In the genomic region with DNA sequence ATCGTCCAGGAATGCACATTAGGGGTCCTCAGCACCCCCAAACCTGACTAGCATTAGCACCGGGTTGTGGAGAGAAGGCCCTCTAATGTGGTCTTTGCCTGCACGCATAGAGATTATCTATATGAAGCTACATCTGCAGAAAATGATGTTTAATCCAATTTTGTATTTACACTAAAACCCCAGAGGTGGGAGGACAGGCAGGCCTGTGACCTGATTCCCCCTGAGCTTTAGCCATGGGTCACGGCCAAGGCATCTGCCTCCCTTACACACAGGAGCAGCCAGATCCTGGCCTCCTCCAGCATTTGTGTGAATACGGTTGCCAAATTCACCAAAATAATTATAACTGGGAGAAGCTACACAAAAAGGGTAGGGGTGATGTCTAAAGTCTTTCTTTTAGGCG, we compare ENCODE assay signal across 18 cellular contexts. TPM values are rescaled to one million over a fixed set of nuclear protein-coding genes. Genes with fewer than 3 reads are reported as not detected.
DNase-seq lines count a peak whose midpoint lies in the region; ATAC-seq, FAIRE-seq and TF ChIP-seq lines count a peak whose summit lies in the region.
"Had no signal": no experiment of that assay in that cellular context is flagged by ENCODE, and none has a peak within 500 bp of the region (broad histone marks: within the 10 kb centered on the region; RNA-seq: fewer than 3 reads in every experiment).

No MANE protein-coding gene starts in this region.

- H3K27ac Mint-ChIP-seq in endodermal cell, result no peak overlapping the region
- H3K27ac Mint-ChIP-seq: activated CD4-positive, alpha-beta T cell treated with anti-CD3 and anti-CD28 coated beads, Interleukin-2, amount 10 ng/mL, durations not matched to agents 24 days and 14 days; activated naive CD8-positive, alpha-beta T cell treated with anti-CD3 and anti-CD28 coated beads, Interleukin-2, amount 10 ng/mL, durations not matched to agents 7 days and 5 days; stimulated activated memory B cell treated with anti-CD40 and anti-IgM and Interleukin-4, amounts not matched to agents 10 μg/mL and 1 μg/mL and 100 μg/mL, for 72 hours had no signal

- no peak for TF ChIP-seq POLR2A in GM12891 (IDR thresholded peaks at IDR 0.05; ENCODE audit: low read depth, low read length)

- 82 to 94% methylated on average over 5 to 6 of the region's 6 CpGs for WGBS in endodermal cell (ENCODE audit: insufficient coverage in 1 of 2, insufficient read length in 1 of 2), 2 experiments
- WGBS in trophoblast cell (ENCODE audit: extremely low coverage, insufficient coverage, insufficient read length), result no CpG with 5 or more reads among the region's 6 CpGs

- CTCF ChIA-PET in AG04450 (lab: Charles Lee), result interaction anchor here (1.2 to 1.9 kb wide), 5 partner anchors 44 to 420 kb away, joined by 5 to 9 read pairs (median 5); no protein-coding TSS in a partner anchor
- CTCF ChIA-PET in HEK293 (lab: Yijun Ruan, JAX), result interaction anchor here (0.6 to 1.3 kb wide), 9 partner anchors 11 to 420 kb away, joined by 3 to 7 read pairs (median 3); a partner anchor contains a TSS

- H3K9me3 ChIP-seq in AG04450 (ENCODE audit: control insufficient read depth, insufficient read depth, low read length) (peaks cover under 1% of the 10 kb centered on the region; the same call in 1 of the 2 replicates), HEK293 (ENCODE audit: control insufficient read depth, insufficient read depth, low read depth, low read length) (no peaks in the 10 kb centered on the region), endodermal cell (ENCODE audit: control insufficient read depth, low read length) (peaks cover 5% of the 10 kb centered on the region), trophoblast cell (ENCODE audit: insufficient read depth, low read depth, low read length) (no peaks in the 10 kb centered on the region)
- H3K9me3 ChIP-seq: body of pancreas, testis had no signal

- peaks cover 41% of the 10 kb centered on the region for H3K4me1 Mint-ChIP-seq in endodermal cell

- peak overlapping the region; percentile 72 for H4K91ac ChIP-seq in trophoblast cell (ENCODE audit: low read depth, low read length)

- H2AK5ac ChIP-seq in trophoblast cell (ENCODE audit: low read length), result no peak overlapping the region

- FAIRE-seq in GM12891 (lab: Jason Lieb, UNC), result no peak
- FAIRE-seq: endometrium, H54 had no signal

- H2AFZ ChIP-seq in trophoblast cell (ENCODE audit: insufficient read depth, low read length, poor library complexity), result no peak overlapping the region

- H3K4me1 ChIP-seq in HEK293 (ENCODE audit: control insufficient read depth, insufficient read depth, low read length) (peaks cover 21% of the 10 kb centered on the region), endodermal cell (ENCODE audit: control insufficient read depth, insufficient read depth, low read length) (peaks cover 11% of the 10 kb centered on the region), trophoblast cell (ENCODE audit: control insufficient read depth in 1 of 2, insufficient read depth in 2 of 2, low read length in 2 of 2) (peaks cover 0 to under 1% of the 10 kb centered on the region in 2 experiments)

- H2BK12ac ChIP-seq in trophoblast cell (ENCODE audit: low read length), result no peak overlapping the region

- no peak overlapping the region for H4K8ac ChIP-seq in trophoblast cell (ENCODE audit: low read depth, low read length)

- no peaks in the 10 kb centered on the region for H3K79me1 ChIP-seq in trophoblast cell (ENCODE audit: low read length)

- TF ChIP-seq CTCF in AG04450 (IDR thresholded peaks at IDR 0.05; ENCODE audit: low read depth, low read length) (no peak), HEK293 (tag by site-specific recombination; IDR thresholded peaks at IDR 0.05) (no peak), endodermal cell (conservative IDR thresholded peaks at IDR 0.05) (no peak)

- H3K27me3 ChIP-seq in AG04450 (ENCODE audit: control insufficient read depth, insufficient read depth, low read length), result no peaks in the 10 kb centered on the region
- peaks cover 12% of the 10 kb centered on the region for H3K27me3 ChIP-seq in endodermal cell (ENCODE audit: control insufficient read depth, insufficient read depth, low read length, poor library complexity, severe bottlenecking)
- H3K27me3 ChIP-seq in trophoblast cell (ENCODE audit: insufficient read depth, low read length), result no peaks in the 10 kb centered on the region
- H3K27me3 ChIP-seq: body of pancreas, testis had no signal

- H3K36me3 Mint-ChIP-seq in endodermal cell (ENCODE audit: low read depth), result no peaks in the 10 kb centered on the region
- H3K36me3 Mint-ChIP-seq: CD8-positive, alpha-beta memory T cell; stimulated activated memory B cell treated with anti-CD40 and anti-IgM and Interleukin-4, amounts not matched to agents 10 μg/mL and 1 μg/mL and 100 μg/mL, for 72 hours had no signal

- no peaks in the 10 kb centered on the region for H3K9me3 Mint-ChIP-seq in endodermal cell
- H3K9me3 Mint-ChIP-seq: activated CD4-positive, alpha-beta T cell treated with anti-CD3 and anti-CD28 coated beads, Interleukin-2, amount 10 ng/mL, durations not matched to agents 24 days and 14 days; activated naive CD8-positive, alpha-beta T cell treated with anti-CD3 and anti-CD28 coated beads, Interleukin-2, amount 10 ng/mL, durations not matched to agents 7 days and 5 days; CD8-positive, alpha-beta memory T cell; stimulated activated memory B cell treated with anti-CD40 and anti-IgM and Interleukin-4, amounts not matched to agents 10 μg/mL and 1 μg/mL and 100 μg/mL, for 72 hours had no signal

- ATAC-seq in GM21619 (IDR thresholded peaks at IDR 0.05; ENCODE audit: unreplicated experiment), result no peak
- ATAC-seq: body of pancreas; stimulated activated memory B cell treated with anti-CD40 and anti-IgM and Interleukin-4, amounts not matched to agents 10 μg/mL and 1 μg/mL and 100 μg/mL, for 72 hours had no signal

- DNase-seq in AG04450 (ENCODE audit: low read depth, low spot score) (no peak), endodermal cell (no peak), trophoblast cell (no peak), NCI-H2227 (lab: John Stamatoyannopoulos, UW; ENCODE audit: unreplicated experiment) (no peak), NCI-H1105 (lab: John Stamatoyannopoulos, UW) (no peak), GM12891 (ENCODE audit: insufficient read length, low spot score) (no peak)
- DNase-seq: activated CD4-positive, alpha-beta T cell treated with anti-CD3 and anti-CD28 coated beads, Interleukin-2, amount 10 ng/mL, durations not matched to agents 24 days and 14 days; activated naive CD8-positive, alpha-beta T cell treated with anti-CD3 and anti-CD28 coated beads, Interleukin-2, amount 10 ng/mL, durations not matched to agents 7 days and 5 days; CD8-positive, alpha-beta memory T cell; cortex of kidney; head of caudate nucleus had no signal

- no peak overlapping the region for H3K4me2 ChIP-seq in trophoblast cell (ENCODE audit: low read length)

- H3K18ac ChIP-seq in trophoblast cell (ENCODE audit: low read length), result no peak overlapping the region

- no peak overlapping the region for H3K4me3 Mint-ChIP-seq in endodermal cell
- H3K4me3 Mint-ChIP-seq: activated CD4-positive, alpha-beta T cell treated with anti-CD3 and anti-CD28 coated beads, Interleukin-2, amount 10 ng/mL, durations not matched to agents 24 days and 14 days; activated naive CD8-positive, alpha-beta T cell treated with anti-CD3 and anti-CD28 coated beads, Interleukin-2, amount 10 ng/mL, durations not matched to agents 7 days and 5 days; CD8-positive, alpha-beta memory T cell; stimulated activated memory B cell treated with anti-CD40 and anti-IgM and Interleukin-4, amounts not matched to agents 10 μg/mL and 1 μg/mL and 100 μg/mL, for 72 hours had no signal

- H3K14ac ChIP-seq in trophoblast cell (ENCODE audit: low read length), result no peak overlapping the region

- POLR2A ChIA-PET in AG04450 (lab: Yijun Ruan, JAX), result interaction anchor here (1.2 kb wide), 1 partner anchor 16 kb away, joined by 7 read pairs; no protein-coding TSS in a partner anchor
- POLR2A ChIA-PET in HEK293 (lab: Yijun Ruan, JAX), result interaction anchor here (0.8 to 1.8 kb wide), 4 partner anchors 11 to 105 kb away, joined by 3 to 5 read pairs (median 4); a partner anchor contains a TSS

- H3K9ac ChIP-seq in endodermal cell (ENCODE audit: extremely low read depth, low read length, poor library complexity, severe bottlenecking) (no peak overlapping the region), trophoblast cell (ENCODE audit: low read length) (no peak overlapping the region)

- no peaks in the 10 kb centered on the region for H3K79me2 ChIP-seq in trophoblast cell (ENCODE audit: control insufficient read depth, insufficient read depth, low read length, poor library complexity)

- H3K4ac ChIP-seq in trophoblast cell (ENCODE audit: low read depth, low read length), result no peak overlapping the region

- H3K27me3 Mint-ChIP-seq in endodermal cell (ENCODE audit: insufficient read depth), result peaks cover 13% of the 10 kb centered on the region
- H3K27me3 Mint-ChIP-seq: activated CD4-positive, alpha-beta T cell treated with anti-CD3 and anti-CD28 coated beads, Interleukin-2, amount 10 ng/mL, durations not matched to agents 24 days and 14 days; activated naive CD8-positive, alpha-beta T cell treated with anti-CD3 and anti-CD28 coated beads, Interleukin-2, amount 10 ng/mL, durations not matched to agents 7 days and 5 days; stimulated activated memory B cell treated with anti-CD40 and anti-IgM and Interleukin-4, amounts not matched to agents 10 μg/mL and 1 μg/mL and 100 μg/mL, for 72 hours had no signal

- no peak overlapping the region for H2BK5ac ChIP-seq in trophoblast cell (ENCODE audit: low read depth, low read length, poor library complexity)

- no peaks in the 10 kb centered on the region for H3K36me3 ChIP-seq in HEK293 (ENCODE audit: control insufficient read depth in 2 of 2, insufficient read depth in 1 of 2, low read length in 2 of 2)
- no peaks in the 10 kb centered on the region for H3K36me3 ChIP-seq in endodermal cell (ENCODE audit: control insufficient read depth, insufficient read depth, low read length)
- no peaks in the 10 kb centered on the region for H3K36me3 ChIP-seq in trophoblast cell (ENCODE audit: control insufficient read depth in 1 of 2, insufficient read depth in 2 of 2, low read length in 2 of 2)

- peak overlapping the region; percentile 39 for H3K27ac ChIP-seq in AG04450 (ENCODE audit: low read depth, low read length)
- peak overlapping the region; percentile 51 for H3K27ac ChIP-seq in HEK293 (ENCODE audit: extremely low read depth, low read depth, low read length)
- peak overlapping the region; percentile 85 for H3K27ac ChIP-seq in endodermal cell (ENCODE audit: low read depth, low read length)
- peak overlapping the region; percentile 37 for H3K27ac ChIP-seq in trophoblast cell (ENCODE audit: low read depth, low read length)

- H2BK120ac ChIP-seq in trophoblast cell (ENCODE audit: insufficient read depth, low read length, poor library complexity), result no peak overlapping the region

- H3K23ac ChIP-seq in trophoblast cell (ENCODE audit: low read length), result no peak overlapping the region

- no peak overlapping the region for H4K12ac ChIP-seq in trophoblast cell (ENCODE audit: low read depth, low read length)

- H3K4me3 ChIP-seq in AG04450 (ENCODE audit: low read depth, low read length) (no peak overlapping the region), HEK293 (ENCODE audit: low read depth, low read length) (no peak overlapping the region), endodermal cell (ENCODE audit: low read length) (no peak overlapping the region), trophoblast cell (ENCODE audit: low read depth, low read length) (no peak overlapping the region)
- H3K4me3 ChIP-seq: body of pancreas, testis had no signal

RNA-seq across cellular contexts. Expression of a gene that starts 7.0 kb away (rescaled TPM):
- polyA plus RNA-seq in AG04450 (2011; rRNA removed), result 2.2 and 2.6 TPM in 2 replicates
- polyA minus RNA-seq in AG04450 (2011; rRNA and poly(A)+ RNA removed), result 1.7 and 2.4 TPM in 2 replicates
- 1 to 10 TPM; 1.8 to 3.2 TPM for total RNA-seq in endodermal cell
- polyA plus RNA-seq in endodermal cell (2013, experiment 1 of 2), result 8.8 TPM
- polyA plus RNA-seq in endodermal cell (2013, experiment 2 of 2), result 7.7 TPM
- polyA plus RNA-seq in trophoblast cell (2013), result 0.39 and 0.44 TPM in 2 replicates
- 2.5 TPM for polyA plus RNA-seq in GM12891 (2012; ENCODE audit: low read depth, missing spikeins)

RNA-seq across cellular contexts. Expression of a gene that starts 20.7 kb away (rescaled TPM):
- polyA plus RNA-seq in AG04450 (2011; rRNA removed), result 91.3 and 113 TPM in 2 replicates
- 58.5 and 70.0 TPM in 2 replicates for polyA minus RNA-seq in AG04450 (2011; rRNA and poly(A)+ RNA removed)
- total RNA-seq in endodermal cell, result 100 to 1,000 TPM in 1 of 2 donors, 10 to 100 TPM in 1; 92.3 to 154 TPM
- 65.1 TPM for polyA plus RNA-seq in endodermal cell (2013, experiment 1 of 2)
- 59.8 TPM for polyA plus RNA-seq in endodermal cell (2013, experiment 2 of 2)
- polyA plus RNA-seq in trophoblast cell (2013), result 40.9 and 41.6 TPM in 2 replicates
- polyA plus RNA-seq in GM12891 (2012; ENCODE audit: low read depth, missing spikeins), result 50.6 TPM
